1 cellular context compared by ENCODE assay signal in genomic region chr19:57191141-57192063, GRCh38.
A peak's percentile ranks its signal among the peaks of the same experiment; 100 is the strongest.
TF ChIP-seq lines count a peak whose summit lies in the region.

Gene ZNF264, plus strand, starts transcription at chr19:57191500. Its CDS starts 414 bp downstream, at chr19:57191914.

TF ChIP-seq in IMR-90, 13 proteins besides CTCF, POLR2A, EP300 and RAD21:
- TF ChIP-seq RCOR1 (IDR thresholded peaks at IDR 0.05; ENCODE audit: insufficient replicate concordance, low read length) (no peak), CEBPB (IDR thresholded peaks at IDR 0.05; ENCODE audit: low read depth, low read length) (no peak), MAZ (IDR thresholded peaks at IDR 0.05; ENCODE audit: borderline replicate concordance, low read depth, low read length) (peak; percentile 60; the same call in 1 of the 2 replicates), USF2 (IDR thresholded peaks at IDR 0.05; ENCODE audit: low read depth, low read length) (no peak), CHD1 (IDR thresholded peaks at IDR 0.05; ENCODE audit: low read depth, low read length) (no peak; the same call in 1 of the 2 replicates), MXI1 (IDR thresholded peaks at IDR 0.05; ENCODE audit: borderline replicate concordance, low read depth, low read length) (peak; percentile 23; the same call in 1 of the 2 replicates), MAFK (IDR thresholded peaks at IDR 0.05; ENCODE audit: low read depth, low read length) (no peak)
